ENCODE assay signal across 13 cellular contexts in the genomic region with DNA sequence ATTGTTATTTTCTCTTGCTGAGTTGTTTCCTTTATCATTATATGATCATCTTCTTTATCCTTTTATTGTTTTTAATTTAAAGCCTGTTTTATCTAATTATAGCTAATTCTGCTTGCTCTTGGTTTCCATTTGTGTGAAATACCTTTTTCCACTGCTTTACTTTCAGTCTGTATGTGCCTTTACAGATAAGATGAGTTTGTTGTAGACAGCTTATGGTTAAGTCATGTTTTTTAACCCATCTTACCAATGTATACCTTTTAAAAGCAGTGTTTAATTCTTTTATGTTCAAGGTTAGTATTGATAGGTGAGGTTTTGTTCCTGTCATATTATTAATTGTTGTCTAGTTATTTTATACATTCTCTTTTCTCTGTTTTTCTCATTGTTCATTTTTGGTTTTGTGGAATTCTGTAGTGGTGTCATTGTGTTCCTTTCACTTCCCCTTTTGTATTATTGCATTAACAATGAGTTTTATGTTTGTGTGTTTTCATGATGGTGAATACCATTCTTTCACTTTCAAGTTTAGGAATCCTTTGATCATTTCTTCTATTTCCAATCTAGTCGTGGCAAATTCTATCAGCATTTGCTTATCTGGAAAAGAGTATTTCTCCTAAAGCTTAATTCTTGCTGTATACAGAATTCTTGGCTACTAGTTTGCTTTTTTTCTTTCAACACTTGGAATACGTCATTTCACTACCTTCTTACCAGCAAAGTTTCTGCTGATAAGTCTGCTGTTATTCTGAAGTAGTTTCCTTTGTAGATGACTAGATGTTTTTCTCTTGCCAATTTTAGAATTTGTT. TPM values are rescaled to one million over a fixed set of nuclear protein-coding genes. Genes with fewer than 3 reads are reported as not detected.
DNase-seq lines count a peak whose midpoint lies in the region; ATAC-seq, FAIRE-seq and TF ChIP-seq lines count a peak whose summit lies in the region.
"Had no signal": no experiment of that assay in that cellular context is flagged by ENCODE, and none has a peak within 500 bp of the region (broad histone marks: within the 10 kb centered on the region; RNA-seq: fewer than 3 reads in every experiment).

No MANE protein-coding gene starts in this region.

- no peak overlapping the region for H3K4me3 Mint-ChIP-seq in activated CD8-positive, alpha-beta memory T cell treated with anti-CD3 and anti-CD28 coated beads, Interleukin-2, amount 10 ng/mL, durations not matched to agents 7 days and 5 days

- no peak for FAIRE-seq in HTR-8/SVneo (lab: Jason Lieb, UNC)
- FAIRE-seq: bronchial epithelial cell had no signal

- H3K9me3 Mint-ChIP-seq in activated CD8-positive, alpha-beta memory T cell treated with anti-CD3 and anti-CD28 coated beads, Interleukin-2, amount 10 ng/mL, durations not matched to agents 7 days and 5 days (ENCODE audit: low read depth) = no peaks in the 10 kb centered on the region

- no peaks in the 10 kb centered on the region for H3K27me3 Mint-ChIP-seq in activated CD8-positive, alpha-beta memory T cell treated with anti-CD3 and anti-CD28 coated beads, Interleukin-2, amount 10 ng/mL, durations not matched to agents 7 days and 5 days

- H3K36me3 Mint-ChIP-seq in activated CD8-positive, alpha-beta memory T cell treated with anti-CD3 and anti-CD28 coated beads, Interleukin-2, amount 10 ng/mL, durations not matched to agents 7 days and 5 days = no peaks in the 10 kb centered on the region

- no peak for TF ChIP-seq CTCF in GM10266 (IDR thresholded peaks at IDR 0.05; ENCODE audit: control insufficient read depth, insufficient read depth, low read depth, missing control alignments)

- no peaks in the 10 kb centered on the region for H3K4me1 Mint-ChIP-seq in activated CD8-positive, alpha-beta memory T cell treated with anti-CD3 and anti-CD28 coated beads, Interleukin-2, amount 10 ng/mL, durations not matched to agents 7 days and 5 days

- ATAC-seq in GM19351 (IDR thresholded peaks at IDR 0.05; ENCODE audit: unreplicated experiment) (peak; percentile 93), HG02840 (IDR thresholded peaks at IDR 0.05; ENCODE audit: low FRiP score, unreplicated experiment) (peak; percentile 95), HG03558 (IDR thresholded peaks at IDR 0.05; ENCODE audit: extremely low read depth, unreplicated experiment) (peak; percentile 96)
- no peak for ATAC-seq in activated CD8-positive, alpha-beta memory T cell treated with anti-CD3 and anti-CD28 coated beads, Interleukin-2, amount 10 ng/mL, durations not matched to agents 7 days and 5 days

- H3K27ac Mint-ChIP-seq in activated CD8-positive, alpha-beta memory T cell treated with anti-CD3 and anti-CD28 coated beads, Interleukin-2, amount 10 ng/mL, durations not matched to agents 7 days and 5 days = no peak overlapping the region

- DNase-seq in GM10266 (ENCODE audit: extremely low spot score) (peak; percentile 20), DMS79 (lab: John Stamatoyannopoulos, UW) (no peak), NCI-H1417 treated with DMSO at 0.1 percent for 48 hours (lab: John Stamatoyannopoulos, UW) (no peak), HTR-8/SVneo (ENCODE audit: insufficient read length, low spot score) (no peak)
- DNase-seq in activated CD8-positive, alpha-beta memory T cell treated with anti-CD3 and anti-CD28 coated beads, Interleukin-2, amount 10 ng/mL, durations not matched to agents 7 days and 5 days = no peak
- DNase-seq: NCI-H446 treated with DMSO at 0.1 percent for 48 hours, substantia nigra had no signal

- CTCF ChIA-PET in activated CD8-positive, alpha-beta memory T cell treated with anti-CD3 and anti-CD28 coated beads, Interleukin-2, amount 10 ng/mL, durations not matched to agents 7 days and 5 days (lab: Charles Lee) = no interaction called here

RNA-seq across cellular contexts. Expression of a gene that starts 21.8 kb away (rescaled TPM):
- total RNA-seq in activated CD8-positive, alpha-beta memory T cell treated with anti-CD3 and anti-CD28 coated beads, Interleukin-2, amount 10 ng/mL, durations not matched to agents 7 days and 5 days = not detected
- total RNA-seq: bronchial epithelial cell; kidney epithelial cell; T-helper 2 cell treated with Interferon-gamma antibody and Interleukin-4, amounts not matched to agents 100 ng/mL and 5 ng/mL, for 36 hours had no signal

RNA-seq across cellular contexts. Expression of a gene that starts 45.8 kb away (rescaled TPM):
- total RNA-seq in activated CD8-positive, alpha-beta memory T cell treated with anti-CD3 and anti-CD28 coated beads, Interleukin-2, amount 10 ng/mL, durations not matched to agents 7 days and 5 days = not detected
- total RNA-seq: bronchial epithelial cell; kidney epithelial cell; T-helper 2 cell treated with Interferon-gamma antibody and Interleukin-4, amounts not matched to agents 100 ng/mL and 5 ng/mL, for 36 hours had no signal

RNA-seq across cellular contexts. Expression of a gene that starts 55.8 kb away (rescaled TPM):
- total RNA-seq in activated CD8-positive, alpha-beta memory T cell treated with anti-CD3 and anti-CD28 coated beads, Interleukin-2, amount 10 ng/mL, durations not matched to agents 7 days and 5 days = not detected
- total RNA-seq: bronchial epithelial cell; kidney epithelial cell; T-helper 2 cell treated with Interferon-gamma antibody and Interleukin-4, amounts not matched to agents 100 ng/mL and 5 ng/mL, for 36 hours had no signal
